In genomic region chr7:2471022-2471329, GRCh38 we compare ENCODE assay signal across 17 cellular contexts. TPM values are rescaled to one million over a fixed set of nuclear protein-coding genes. Genes with fewer than 3 reads are reported as not detected.
DNase-seq lines count a peak whose midpoint lies in the region; ATAC-seq, FAIRE-seq and TF ChIP-seq lines count a peak whose summit lies in the region.
"Had no signal": no experiment of that assay in that cellular context is flagged by ENCODE, and none has a peak within 500 bp of the region (broad histone marks: within the 10 kb centered on the region; RNA-seq: fewer than 3 reads in every experiment).

No MANE protein-coding gene starts in this region.

- ATAC-seq in HepG2 (no peak), right lobe of liver (no peak)
- ATAC-seq: gastrocnemius medialis had no signal

- no peak for FAIRE-seq in HepG2 (lab: Jason Lieb, UNC)
- no peak for FAIRE-seq in RCC 7860 (lab: Jason Lieb, UNC)
- FAIRE-seq: islet of Langerhans had no signal

- no peaks in the 10 kb centered on the region for H3K79me2 ChIP-seq in HepG2 (ENCODE audit: insufficient read depth, low read length)

- no peak overlapping the region for H3K27ac Mint-ChIP-seq in activated T-helper 2 cell treated with anti-CD3 and anti-CD28 coated beads, Interferon-gamma antibody, Interleukin-2, Interleukin-4, amounts not matched to agents 10 μg/mL and 5 μg/mL and 100 μg/mL, durations not matched to agents 14 hours and 24 hours and 36 hours
- no peak overlapping the region for H3K27ac Mint-ChIP-seq in activated naive CD4-positive, alpha-beta T cell treated with anti-CD3 and anti-CD28 coated beads for 36 hours

- H3K4me1 Mint-ChIP-seq in activated T-helper 2 cell treated with anti-CD3 and anti-CD28 coated beads, Interferon-gamma antibody, Interleukin-2, Interleukin-4, amounts not matched to agents 10 μg/mL and 5 μg/mL and 100 μg/mL, durations not matched to agents 14 hours and 24 hours and 36 hours (ENCODE audit: low read depth) = no peaks in the 10 kb centered on the region
- H3K4me1 Mint-ChIP-seq in activated naive CD4-positive, alpha-beta T cell treated with anti-CD3 and anti-CD28 coated beads for 36 hours (ENCODE audit: low read depth) = peaks cover 4% of the 10 kb centered on the region

- H3K27me3 Mint-ChIP-seq in activated T-helper 2 cell treated with anti-CD3 and anti-CD28 coated beads, Interferon-gamma antibody, Interleukin-2, Interleukin-4, amounts not matched to agents 10 μg/mL and 5 μg/mL and 100 μg/mL, durations not matched to agents 14 hours and 24 hours and 36 hours (ENCODE audit: low read depth) = peaks cover 13% of the 10 kb centered on the region
- peaks cover 6% of the 10 kb centered on the region for H3K27me3 Mint-ChIP-seq in activated naive CD4-positive, alpha-beta T cell treated with anti-CD3 and anti-CD28 coated beads for 36 hours (ENCODE audit: low read depth)

- H3K36me3 Mint-ChIP-seq in activated T-helper 2 cell treated with anti-CD3 and anti-CD28 coated beads, Interferon-gamma antibody, Interleukin-2, Interleukin-4, amounts not matched to agents 10 μg/mL and 5 μg/mL and 100 μg/mL, durations not matched to agents 14 hours and 24 hours and 36 hours (ENCODE audit: low read depth) = no peaks in the 10 kb centered on the region
- H3K36me3 Mint-ChIP-seq in activated naive CD4-positive, alpha-beta T cell treated with anti-CD3 and anti-CD28 coated beads for 36 hours (ENCODE audit: low read depth) = no peaks in the 10 kb centered on the region
- H3K36me3 Mint-ChIP-seq: activated naive CD4-positive, alpha-beta T cell treated with anti-CD3 and anti-CD28 coated beads, Interleukin-2, amount 50 U/mL, for 72 hours had no signal

- in situ Hi-C loops in HepG2 (cut with HindIII; ENCODE audit: extremely low pct_ligation_motif_present, low pct_unique_long_range_greater_than_20kb) = no loop called here

- TF ChIP-seq EP300 in HepG2 (IDR thresholded peaks at IDR 0.05; ENCODE audit: low read depth in 2 of 2, low read length in 2 of 2) (no peak), HepG2 (CRISPR knock-in tag; IDR thresholded peaks at IDR 0.05; ENCODE audit: borderline replicate concordance) (no peak)

- H3K27me3 ChIP-seq in HepG2 (ENCODE audit: control insufficient read depth in 1 of 2, insufficient read depth in 2 of 2, low read length in 2 of 2) = peaks cover 8 to 31% of the 10 kb centered on the region in 2 experiments; a peak in 4 of 5 replicates
- H3K27me3 ChIP-seq in right lobe of liver = no peaks in the 10 kb centered on the region
- peaks cover 0 to 50% of the 10 kb centered on the region in 2 donors for H3K27me3 ChIP-seq in tibial artery
- no peaks in the 10 kb centered on the region for H3K27me3 ChIP-seq in testis
- H3K27me3 ChIP-seq: BE2C had no signal

- 86% methylated on average over 1 of the region's 5 CpGs for WGBS in HepG2 (ENCODE audit: low lambda C conversion rate)
- no CpG with 5 or more reads among the region's 5 CpGs for WGBS in right lobe of liver (ENCODE audit: insufficient coverage, low coverage, low lambda C conversion rate, missing lambda C conversion rate)
- 58 to 76% methylated on average over 3 to 5 of the region's 5 CpGs for WGBS in testis, 2 donors

- no peaks in the 10 kb centered on the region for H4K20me1 ChIP-seq in HepG2 (ENCODE audit: insufficient read depth, low read length)

- H3K36me3 ChIP-seq in HepG2 (replicated peaks in 1 of 2; ENCODE audit: control insufficient read depth in 1 of 2, insufficient read depth in 2 of 2, low read length in 2 of 2) = no peaks in the 10 kb centered on the region
- no peaks in the 10 kb centered on the region for H3K36me3 ChIP-seq in right lobe of liver
- no peaks in the 10 kb centered on the region for H3K36me3 ChIP-seq in tibial artery
- no peaks in the 10 kb centered on the region for H3K36me3 ChIP-seq in testis (ENCODE audit: low read depth, missing control alignments)
- H3K36me3 ChIP-seq: BE2C, gastrocnemius medialis had no signal

- H3K27ac ChIP-seq in HepG2 (ENCODE audit: extremely low read length, insufficient read depth, low read length) = no peak overlapping the region
- no peak overlapping the region for H3K27ac ChIP-seq in right lobe of liver
- H3K27ac ChIP-seq in tibial artery = no peak overlapping the region
- no peak overlapping the region for H3K27ac ChIP-seq in testis
- H3K27ac ChIP-seq: gastrocnemius medialis had no signal

- H3K4me3 Mint-ChIP-seq in activated T-helper 2 cell treated with anti-CD3 and anti-CD28 coated beads, Interferon-gamma antibody, Interleukin-2, Interleukin-4, amounts not matched to agents 10 μg/mL and 5 μg/mL and 100 μg/mL, durations not matched to agents 14 hours and 24 hours and 36 hours (ENCODE audit: low read depth) = no peak overlapping the region
- no peak overlapping the region for H3K4me3 Mint-ChIP-seq in activated naive CD4-positive, alpha-beta T cell treated with anti-CD3 and anti-CD28 coated beads for 36 hours

- H3K4me2 ChIP-seq in HepG2 (ENCODE audit: low read depth, low read length) = peak overlapping the region; percentile 47; the same call in 1 of the 2 replicates

- no peak overlapping the region for H2AFZ ChIP-seq in HepG2 (ENCODE audit: low read length)

- peaks cover 45% of the 10 kb centered on the region for H3K4me1 ChIP-seq in HepG2 (ENCODE audit: insufficient read depth, low read length)
- no peaks in the 10 kb centered on the region for H3K4me1 ChIP-seq in right lobe of liver
- H3K4me1 ChIP-seq in tibial artery = peaks cover 0 to 8% (median 0%) of the 10 kb centered on the region in 4 donors
- H3K4me1 ChIP-seq in testis = no peaks in the 10 kb centered on the region
- H3K4me1 ChIP-seq: gastrocnemius medialis had no signal

- TF ChIP-seq POLR2A in HepG2 (IDR thresholded peaks at IDR 0.05; ENCODE audit: insufficient read depth in 1 of 2, low read depth in 2 of 2, low read length in 2 of 2) (no peak), right lobe of liver (IDR thresholded peaks at IDR 0.05) (no peak), testis (IDR thresholded peaks at IDR 0.05) (no peak)

- intact Hi-C loops in HepG2 (cut with micrococcal nuclease; ENCODE audit: unreplicated experiment) = loop anchor here (10.0 kb wide), 1 partner anchor 94 kb away; no protein-coding TSS in a partner anchor
- intact Hi-C loops in right lobe of liver (cut with DNase I) = loop anchor here (10.0 kb wide), 1 partner anchor 214 kb away; the partner anchor contains the start of gene AMZ1 (in 2 of the 2)
- intact Hi-C loops in tibial artery (cut with DNase I; ENCODE audit: low total_unique reads) = no loop called here
- intact Hi-C loops in activated T-helper 2 cell treated with anti-CD3 and anti-CD28 coated beads, Interferon-gamma antibody, Interleukin-2, Interleukin-4, amounts not matched to agents 10 μg/mL and 5 μg/mL and 100 μg/mL, durations not matched to agents 14 hours and 24 hours and 36 hours (cut with micrococcal nuclease) = no loop called here
- intact Hi-C loops in activated naive CD4-positive, alpha-beta T cell treated with anti-CD3 and anti-CD28 coated beads for 36 hours (cut with micrococcal nuclease) = no loop called here
- intact Hi-C loops in testis (cut with DNase I; ENCODE audit: low total_unique reads) = loop anchor here (10.0 kb wide), 1 partner anchor 84 kb away; the partner anchor contains the start of genes BRAT1 and IQCE

- POLR2A ChIA-PET in HepG2 (lab: Yijun Ruan, JAX) = interaction anchor here (4.2 kb wide), 1 partner anchor 19 kb away, joined by 22 read pairs; no protein-coding TSS in a partner anchor

- TF ChIP-seq CTCF in HepG2 (CRISPR knock-in tag; IDR thresholded peaks at IDR 0.05) = no peak
- TF ChIP-seq CTCF in right lobe of liver (IDR thresholded peaks at IDR 0.05) = no peak
- TF ChIP-seq CTCF in epithelial cell of esophagus (IDR thresholded peaks at IDR 0.05; ENCODE audit: insufficient read depth, low read depth, low read length, missing control alignments) = no peak
- TF ChIP-seq CTCF in tibial artery (IDR thresholded peaks at IDR 0.05) = no peak
- TF ChIP-seq CTCF in testis (IDR thresholded peaks at IDR 0.05) = no peak

- BruUV-seq in HepG2 (replicated peaks; lab: Mats Ljungman, UMichigan) = no TSS peak

- 0 out of 6 replicates have a peak overlapping the region, but pooled peaks of 1 of the 3 experiments have one; percentile 28 for H3K4me3 ChIP-seq in HepG2 (replicated peaks in 1 of 3; ENCODE audit: insufficient read depth in 1 of 3, low read depth in 2 of 3, low read length in 3 of 3)
- H3K4me3 ChIP-seq in right lobe of liver = no peak overlapping the region
- no peak overlapping the region for H3K4me3 ChIP-seq in epithelial cell of esophagus (ENCODE audit: low read length)
- H3K4me3 ChIP-seq in tibial artery = no peak overlapping the region
- no peak overlapping the region for H3K4me3 ChIP-seq in testis
- H3K4me3 ChIP-seq: gastrocnemius medialis had no signal

- H3K9me3 Mint-ChIP-seq in activated T-helper 2 cell treated with anti-CD3 and anti-CD28 coated beads, Interferon-gamma antibody, Interleukin-2, Interleukin-4, amounts not matched to agents 10 μg/mL and 5 μg/mL and 100 μg/mL, durations not matched to agents 14 hours and 24 hours and 36 hours = no peaks in the 10 kb centered on the region
- H3K9me3 Mint-ChIP-seq in activated naive CD4-positive, alpha-beta T cell treated with anti-CD3 and anti-CD28 coated beads for 36 hours = no peaks in the 10 kb centered on the region
- H3K9me3 Mint-ChIP-seq: activated naive CD4-positive, alpha-beta T cell treated with anti-CD3 and anti-CD28 coated beads, Interleukin-2, amount 50 U/mL, for 72 hours had no signal

- TF ChIP-seq RAD21 in HepG2 (CRISPR knock-in tag; IDR thresholded peaks at IDR 0.05) = no peak

- H3K9ac ChIP-seq in HepG2 (ENCODE audit: insufficient read depth, low read depth, low read length) = no peak overlapping the region

- no peaks in the 10 kb centered on the region for H3K9me3 ChIP-seq in HepG2 (ENCODE audit: low read length)
- H3K9me3 ChIP-seq in right lobe of liver = no peaks in the 10 kb centered on the region
- no peaks in the 10 kb centered on the region for H3K9me3 ChIP-seq in tibial artery
- H3K9me3 ChIP-seq in testis = no peaks in the 10 kb centered on the region
- H3K9me3 ChIP-seq: BE2C, gastrocnemius medialis had no signal

- CTCF ChIA-PET in HepG2 (lab: Yijun Ruan, JAX; ENCODE audit: low intra/inter-chr PET ratio, low total read pairs) = no interaction called here
- CTCF ChIA-PET in activated naive CD4-positive, alpha-beta T cell treated with anti-CD3 and anti-CD28 coated beads for 36 hours (lab: Charles Lee) = interaction anchor here (0.8 to 4.9 kb wide), 5 partner anchors 13 to 138 kb away, joined by 3 to 71 read pairs (median 3); no protein-coding TSS in a partner anchor

- DNase-seq in HepG2 (ENCODE audit: low spot score) (no peak), right lobe of liver (no peak), RCC 7860 (ENCODE audit: low spot score) (peak; percentile 17), epithelial cell of esophagus (ENCODE audit: low read depth) (peak; percentile 88), tibial artery (no peak), testis (no peak)
- DNase-seq in activated T-helper 2 cell treated with anti-CD3 and anti-CD28 coated beads, Interferon-gamma antibody, Interleukin-2, Interleukin-4, amounts not matched to agents 10 μg/mL and 5 μg/mL and 100 μg/mL, durations not matched to agents 14 hours and 24 hours and 36 hours (ENCODE audit: low spot score) = no peak
- DNase-seq in activated naive CD4-positive, alpha-beta T cell treated with anti-CD3 and anti-CD28 coated beads for 36 hours = no peak
- DNase-seq: BE2C; gastrocnemius medialis; NCI-H1048; NCI-H446; stimulated activated CD4-positive, alpha-beta T cell treated with anti-CD3 and anti-CD28 coated beads, Interleukin-2, amount 100 ng/mL, for 24 hours had no signal

RNA-seq across cellular contexts. Expression of gene GRIFIN, which starts 5.2 kb away (rescaled TPM):
- not detected in 2 replicates for total RNA-seq in HepG2 (2016; rRNA removed; fragmentation: Illumina TruSeq; extraction: Trizol)
- total RNA-seq in HepG2 (2016; cell fraction: cytosol; rRNA removed; fragmentation: Illumina TruSeq; extraction: Trizol; ENCODE audit: low read depth) = not detected in 2 replicates
- total RNA-seq in HepG2 (2016; cell fraction: insoluble cytoplasmic fraction; rRNA removed; fragmentation: Illumina TruSeq; extraction: Trizol) = not detected in 2 replicates
- total RNA-seq in HepG2 (2016; cell fraction: membrane; rRNA removed; fragmentation: Illumina TruSeq; extraction: Trizol) = not detected in 2 replicates
- not detected in 2 replicates for total RNA-seq in HepG2 (2016; cell fraction: nucleus; rRNA removed; fragmentation: Illumina TruSeq; extraction: Trizol)
- polyA plus RNA-seq in HepG2 (2011; rRNA removed) = not detected in 2 replicates
- not detected in 2 replicates for polyA plus RNA-seq in HepG2 (2011; cell fraction: cytosol; rRNA removed)
- polyA plus RNA-seq in HepG2 (2011; cell fraction: nucleus; rRNA removed) = not detected in 2 replicates
- polyA plus RNA-seq in HepG2 (2012) = not detected in 2 replicates
- not detected in 2 replicates for polyA plus RNA-seq in HepG2 (2016; cell fraction: cytosol; fragmentation: Illumina TruSeq; extraction: Trizol; ENCODE audit: low read depth)
- polyA plus RNA-seq in HepG2 (2016; cell fraction: insoluble cytoplasmic fraction; fragmentation: Illumina TruSeq; extraction: Trizol; ENCODE audit: low read depth) = not detected in 2 replicates
- not detected in 2 replicates for polyA plus RNA-seq in HepG2 (2016; cell fraction: membrane; fragmentation: Illumina TruSeq; extraction: Trizol; ENCODE audit: low read depth)
- polyA plus RNA-seq in HepG2 (2016; cell fraction: nucleus; fragmentation: Illumina TruSeq; extraction: Trizol; ENCODE audit: insufficient read depth, low read depth) = not detected in 2 replicates
- polyA minus RNA-seq in HepG2 (2011; rRNA and poly(A)+ RNA removed; ENCODE audit: low replicate concordance) = not detected in 2 replicates
- not detected in 2 replicates for polyA minus RNA-seq in HepG2 (2011; cell fraction: cytosol; rRNA and poly(A)+ RNA removed)
- not detected in 2 replicates for polyA minus RNA-seq in HepG2 (2011; cell fraction: nucleus; rRNA and poly(A)+ RNA removed)
- total RNA-seq in right lobe of liver = not detected
- not detected in 2 replicates for total RNA-seq in activated T-helper 2 cell treated with anti-CD3 and anti-CD28 coated beads, Interferon-gamma antibody, Interleukin-2, Interleukin-4, amounts not matched to agents 10 μg/mL and 5 μg/mL and 100 μg/mL, durations not matched to agents 14 hours and 24 hours and 36 hours
- not detected for total RNA-seq in activated naive CD4-positive, alpha-beta T cell treated with anti-CD3 and anti-CD28 coated beads for 36 hours
- not detected for total RNA-seq in testis
- not detected for polyA plus RNA-seq in testis (ENCODE audit: insufficient read depth, low read depth, low replicate concordance)
- total RNA-seq: activated naive CD4-positive, alpha-beta T cell treated with anti-CD3 and anti-CD28 coated beads, Interleukin-2, amount 50 U/mL, for 72 hours; dermis microvascular lymphatic vessel endothelial cell; gastrocnemius medialis; H7 had no signal

RNA-seq across cellular contexts. Expression of gene LFNG, which starts 48.6 kb away (rescaled TPM):
- total RNA-seq in HepG2 (2016; rRNA removed; fragmentation: Illumina TruSeq; extraction: Trizol) = 0.44 TPM in 1 of 2 replicates, not detected in the other
- total RNA-seq in HepG2 (2016; cell fraction: cytosol; rRNA removed; fragmentation: Illumina TruSeq; extraction: Trizol; ENCODE audit: low read depth) = not detected in 2 replicates
- 0.18 and 0.80 TPM in 2 replicates for total RNA-seq in HepG2 (2016; cell fraction: insoluble cytoplasmic fraction; rRNA removed; fragmentation: Illumina TruSeq; extraction: Trizol)
- total RNA-seq in HepG2 (2016; cell fraction: membrane; rRNA removed; fragmentation: Illumina TruSeq; extraction: Trizol) = 0.22 and 0.24 TPM in 2 replicates
- 0.19 and 0.81 TPM in 2 replicates for total RNA-seq in HepG2 (2016; cell fraction: nucleus; rRNA removed; fragmentation: Illumina TruSeq; extraction: Trizol)
- polyA plus RNA-seq in HepG2 (2011; rRNA removed) = 1.5 and 1.6 TPM in 2 replicates
- polyA plus RNA-seq in HepG2 (2011; cell fraction: cytosol; rRNA removed) = 1.1 and 2.1 TPM in 2 replicates
- 3.6 and 4.6 TPM in 2 replicates for polyA plus RNA-seq in HepG2 (2011; cell fraction: nucleus; rRNA removed)
- polyA plus RNA-seq in HepG2 (2012) = 0.72 and 1.2 TPM in 2 replicates
- polyA plus RNA-seq in HepG2 (2016; cell fraction: cytosol; fragmentation: Illumina TruSeq; extraction: Trizol; ENCODE audit: low read depth) = 0.07 and 0.11 TPM in 2 replicates
- polyA plus RNA-seq in HepG2 (2016; cell fraction: insoluble cytoplasmic fraction; fragmentation: Illumina TruSeq; extraction: Trizol; ENCODE audit: low read depth) = 0.16 TPM in 1 of 2 replicates, not detected in the other
- 0.12 and 0.18 TPM in 2 replicates for polyA plus RNA-seq in HepG2 (2016; cell fraction: membrane; fragmentation: Illumina TruSeq; extraction: Trizol; ENCODE audit: low read depth)
- 0.70 and 1.00 TPM in 2 replicates for polyA plus RNA-seq in HepG2 (2016; cell fraction: nucleus; fragmentation: Illumina TruSeq; extraction: Trizol; ENCODE audit: insufficient read depth, low read depth)
- 3.4 and 11.1 TPM in 2 replicates for polyA minus RNA-seq in HepG2 (2011; rRNA and poly(A)+ RNA removed; ENCODE audit: low replicate concordance)
- polyA minus RNA-seq in HepG2 (2011; cell fraction: cytosol; rRNA and poly(A)+ RNA removed) = 1.5 TPM in 2 replicates
- 2.4 and 4.6 TPM in 2 replicates for polyA minus RNA-seq in HepG2 (2011; cell fraction: nucleus; rRNA and poly(A)+ RNA removed)
- 1 to 10 TPM; 1.0 to 4.3 (median 1.7) TPM for total RNA-seq in right lobe of liver
- total RNA-seq in activated T-helper 2 cell treated with anti-CD3 and anti-CD28 coated beads, Interferon-gamma antibody, Interleukin-2, Interleukin-4, amounts not matched to agents 10 μg/mL and 5 μg/mL and 100 μg/mL, durations not matched to agents 14 hours and 24 hours and 36 hours = 41.0 and 45.6 TPM in 2 replicates
- 10 to 100 TPM; 19.7 to 22.7 TPM for total RNA-seq in activated naive CD4-positive, alpha-beta T cell treated with anti-CD3 and anti-CD28 coated beads for 36 hours
- 10 to 100 TPM; 18.3 to 34.1 TPM for total RNA-seq in testis
- 10.1 TPM for polyA plus RNA-seq in testis (ENCODE audit: insufficient read depth, low read depth, low replicate concordance)

Comparison
In these comparisons a context has a peak if more than half of its experiments do, and no peak if none do; other contexts are left out.
1. DNase-seq: peak in RCC 7860 (single experiment) and epithelial cell of esophagus (single experiment); none in HepG2 (single experiment), right lobe of liver (0 of 3), tibial artery (0 of 2), activated T-helper 2 cell treated with anti-CD3 and anti-CD28 coated beads, Interferon-gamma antibody, Interleukin-2, Interleukin-4, amounts not matched to agents 10 μg/mL and 5 μg/mL and 100 μg/mL, durations not matched to agents 14 hours and 24 hours and 36 hours (single experiment), activated naive CD4-positive, alpha-beta T cell treated with anti-CD3 and anti-CD28 coated beads for 36 hours (single experiment) and testis (single experiment).
2. intact Hi-C loops: an anchor here in HepG2 (10.0 kb wide), right lobe of liver (10.0 kb wide) and testis (10.0 kb wide); none called in tibial artery, activated T-helper 2 cell treated with anti-CD3 and anti-CD28 coated beads, Interferon-gamma antibody, Interleukin-2, Interleukin-4, amounts not matched to agents 10 μg/mL and 5 μg/mL and 100 μg/mL, durations not matched to agents 14 hours and 24 hours and 36 hours and activated naive CD4-positive, alpha-beta T cell treated with anti-CD3 and anti-CD28 coated beads for 36 hours.